9 cellular contexts compared by ENCODE assay signal in the genomic region with DNA sequence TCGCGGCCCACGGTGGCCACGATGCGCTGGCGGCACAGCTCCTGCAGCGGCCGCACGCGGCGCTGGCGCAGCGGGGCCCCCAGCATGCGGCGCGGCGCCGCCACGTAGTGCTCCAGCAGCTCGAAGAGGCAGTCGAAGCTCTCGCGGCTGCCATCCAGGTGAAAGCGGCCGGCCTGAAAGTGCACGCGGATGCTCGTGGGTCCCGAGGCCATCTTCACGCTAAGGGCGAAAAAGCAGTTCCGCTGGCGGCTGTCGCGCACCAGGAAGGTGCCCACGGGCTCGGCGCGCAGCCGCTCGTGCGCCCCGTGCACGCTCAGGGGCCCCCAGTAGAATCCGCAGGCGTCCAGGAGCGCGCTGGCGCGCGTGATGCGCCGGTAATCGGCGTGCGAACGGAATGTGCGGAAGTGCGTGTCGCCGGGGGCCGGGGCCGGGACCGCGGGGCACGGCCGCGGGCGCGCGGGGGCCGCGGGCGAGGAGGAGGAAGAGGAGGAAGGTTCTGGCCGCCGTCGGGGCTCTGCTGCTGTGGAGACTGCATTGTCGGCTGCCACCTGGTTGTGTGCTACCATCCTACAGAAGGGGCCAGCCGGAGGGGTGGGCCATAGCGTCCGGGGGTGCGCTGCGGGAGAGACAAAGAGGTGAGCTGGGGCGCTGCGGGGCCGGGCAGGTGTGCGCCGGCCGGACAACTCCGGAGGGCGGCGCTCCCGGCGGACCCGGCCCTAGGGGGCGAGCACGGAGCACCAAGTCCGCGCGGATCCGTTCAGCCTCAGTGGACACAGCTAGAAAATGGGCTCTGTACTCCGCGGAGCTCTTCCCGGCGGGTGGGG. TPM values are rescaled to one million over a fixed set of nuclear protein-coding genes. Genes with fewer than 3 reads are reported as not detected.
DNase-seq lines count a peak whose midpoint lies in the region; ATAC-seq, FAIRE-seq and TF ChIP-seq lines count a peak whose summit lies in the region.
"Had no signal": no experiment of that assay in that cellular context is flagged by ENCODE, and none has a peak within 500 bp of the region (broad histone marks: within the 10 kb centered on the region; RNA-seq: fewer than 3 reads in every experiment).

No MANE protein-coding gene starts in this region.

- H3K9ac ChIP-seq in GM12878 (ENCODE audit: control insufficient read depth, insufficient read depth, low read length) = peak overlapping the region; percentile 89

- H3K36me3 Mint-ChIP-seq in T-cell = peaks cover 19% of the 10 kb centered on the region

- H3K9me3 ChIP-seq in GM12878 (replicated peaks; ENCODE audit: control insufficient read depth, insufficient read depth, low read length) = no peaks in the 10 kb centered on the region

- DNase-seq in NCI-H2029 (lab: John Stamatoyannopoulos, UW) = peak; percentile 28
- DNase-seq in NCI-H2029 treated with DMSO at 0.1 percent for 48 hours (lab: John Stamatoyannopoulos, UW) = no peak
- DNase-seq in T-cell = peak; percentile 56 to 84 (median 77)
- DNase-seq in GM12878 (ENCODE audit: low read depth, low spot score) = no peak
- DNase-seq in iris pigment epithelial cell (ENCODE audit: low read depth) = peak; percentile 71
- DNase-seq in stimulated activated CD4-positive, alpha-beta T cell treated with anti-CD3 and anti-CD28 coated beads, Interleukin-2, amount 100 ng/mL, for 24 hours = peak; percentile 61 to 64
- DNase-seq in mesenteric fat pad (ENCODE audit: low spot score) = no peak

- H3K4me3 Mint-ChIP-seq in T-cell = peak overlapping the region; percentile 81 to 92 (median 83)

- RAD21 ChIA-PET in GM12878 (lab: Charles Lee; ENCODE audit: unreplicated experiment) = interaction anchor here (0.6 to 11.8 kb wide), 65 partner anchors 9 to 313 kb away, joined by 3 to 243 read pairs (median 5); partner anchors contain the start of gene DEXI

- no peaks in the 10 kb centered on the region for H3K27me3 ChIP-seq in GM12878 (replicated peaks in 1 of 2; ENCODE audit: control insufficient read depth in 2 of 2, insufficient read depth in 2 of 2, low read length in 1 of 2)

- FAIRE-seq in GM12878 (lab: Jason Lieb, UNC) = no peak
- FAIRE-seq: G401.6 had no signal

- SMC1A ChIA-PET in GM12878 (lab: Charles Lee; ENCODE audit: uncharacterized antibody, unreplicated experiment) = interaction anchor here (0.6 to 8.8 kb wide), 41 partner anchors 19 to 304 kb away, joined by 3 to 108 read pairs (median 5); no protein-coding TSS in a partner anchor

- peak overlapping the region; percentile 80 to 81 for H3K27ac Mint-ChIP-seq in T-cell

- peaks cover 61 to 70% (median 64%) of the 10 kb centered on the region in 3 donors for H3K4me1 Mint-ChIP-seq in T-cell

- TF ChIP-seq EP300 in GM12878 (IDR thresholded peaks at IDR 0.05; ENCODE audit: borderline replicate concordance in 1 of 2, control insufficient read depth in 1 of 2, low read depth in 2 of 2, low read length in 2 of 2) = no peak

- CTCF ChIA-PET in T-cell (lab: Charles Lee) (interaction anchor here (0.6 to 3.1 kb wide), 15 partner anchors 8 to 313 kb away, joined by 3 to 30 read pairs (median 4); partner anchors contain the start of gene DEXI (in 1 of the 2)), GM12878 (lab: Yijun Ruan, JAX) (interaction anchor here (0.7 to 11.0 kb wide), 40 partner anchors 19 to 305 kb away, joined by 3 to 170 read pairs (median 5); no protein-coding TSS in a partner anchor)

- POLR2A ChIA-PET in T-cell (lab: Charles Lee) (interaction anchor here (0.6 to 1.9 kb wide), 15 partner anchors 22 to 542 kb away, joined by 3 to 19 read pairs (median 4); no protein-coding TSS in a partner anchor), GM12878 (lab: Charles Lee) (interaction anchor here (0.6 to 6.6 kb wide), 31 partner anchors 19 to 567 kb away, joined by 3 to 80 read pairs (median 7); no protein-coding TSS in a partner anchor)

- H3K4me3 ChIP-seq in GM12878 = peak overlapping the region; percentile 91

- TF ChIP-seq RAD21 in GM12878 (IDR thresholded peaks at IDR 0.05; ENCODE audit: insufficient read depth, low read depth, low read length) = no peak; the same call in 1 of the 2 replicates

- ATAC-seq in HG03064 (IDR thresholded peaks at IDR 0.05; ENCODE audit: low read depth, unreplicated experiment) (peak; percentile 0), T-cell (replicated peaks in 1 of 4) (peak; percentile 32 to 39 (median 38)), GM12878 (peak; percentile 4)

- peak; percentile 71 for TF ChIP-seq POLR2A in GM12878 (IDR thresholded peaks at IDR 0.05; ENCODE audit: low read depth, low read length)

- peaks cover 0 to 3% of the 10 kb centered on the region in 2 experiments; a peak in 1 of 4 replicates for H3K36me3 ChIP-seq in GM12878 (ENCODE audit: control insufficient read depth in 2 of 2, insufficient read depth in 2 of 2, low read length in 1 of 2)

- peak overlapping the region; percentile 71 for H3K27ac ChIP-seq in GM12878 (ENCODE audit: control insufficient read depth, insufficient read depth)

- H3K79me2 ChIP-seq in GM12878 (ENCODE audit: control insufficient read depth, insufficient read depth, low read length) = peaks cover 37% of the 10 kb centered on the region

- peak in 2 of 3 experiments; percentile 23 to 42; a peak in 2 of 6 replicates for TF ChIP-seq CTCF in GM12878 (IDR thresholded peaks at IDR 0.05 in 2 of 3, conservative IDR thresholded peaks at IDR 0.05 in 1 of 3; ENCODE audit: control insufficient read depth in 2 of 3, extremely low read depth in 1 of 3, insufficient read depth in 1 of 3, low read depth in 3 of 3, low read length in 3 of 3)

- no peaks in the 10 kb centered on the region for H4K20me1 ChIP-seq in GM12878 (ENCODE audit: control insufficient read depth, insufficient read depth)

- H3K9me3 Mint-ChIP-seq in T-cell = no peaks in the 10 kb centered on the region

- in situ Hi-C loops in GM12878 (cut with MboI) = loop anchor here (5.0 kb wide), 1 partner anchor 288 kb away; no protein-coding TSS in a partner anchor

- peak overlapping the region; percentile 92 for H3K4me2 ChIP-seq in GM12878 (ENCODE audit: control insufficient read depth, insufficient read depth)

- peak overlapping the region; percentile 25; the same call in 1 of the 2 replicates for H2AFZ ChIP-seq in GM12878 (ENCODE audit: control insufficient read depth, low read depth, low read length)

- H3K4me1 ChIP-seq in GM12878 (ENCODE audit: control insufficient read depth, insufficient read depth, low read length) = peaks cover 43% of the 10 kb centered on the region

- no peaks in the 10 kb centered on the region for H3K27me3 Mint-ChIP-seq in T-cell

- no TSS peak for BruUV-seq in GM12878 (replicated peaks; lab: Mats Ljungman, UMichigan)

- WGBS in GM12878 (ENCODE audit: insufficient coverage, insufficient replicate concordance, low lambda C conversion rate, missing lambda C conversion rate) = under 1% methylated on average over 86 of the region's 105 CpGs

- intact Hi-C loops in GM12878 (cut with micrococcal nuclease; ENCODE audit: unreplicated experiment) = loop anchor here (1.0 to 5.0 kb wide), 6 partner anchors 30 to 273 kb away; no protein-coding TSS in a partner anchor

RNA-seq across cellular contexts. Expression of gene SOCS1, which starts 0.9 kb away (rescaled TPM):
- total RNA-seq in T-cell = 10 to 100 TPM; 49.2 to 67.2 (median 54.5) TPM
- 86.2 and 98.0 TPM in 2 replicates for total RNA-seq in GM12878 (2013; cell fraction: nucleolus; rRNA removed)
- 9.8 and 10.1 TPM in 2 replicates for total RNA-seq in GM12878 (2014; rRNA removed)
- total RNA-seq in GM12878 (2014; rRNA removed; fragmentation: Illumina TruSeq; extraction: Trizol) = 2.7 and 3.8 TPM in 2 replicates
- total RNA-seq in GM12878 (2021) = 35.4 and 37.2 TPM in 2 replicates
- 2.3 TPM for polyA plus RNA-seq in GM12878 (2011; ENCODE audit: low read depth)
- 4.8 and 12.3 TPM in 2 replicates for polyA plus RNA-seq in GM12878 (2011; rRNA removed)
- 25.7 and 34.2 TPM in 2 replicates for polyA plus RNA-seq in GM12878 (2011; cell fraction: cytosol; rRNA removed)
- 63.5 and 75.0 TPM in 2 replicates for polyA plus RNA-seq in GM12878 (2011; cell fraction: nucleus; rRNA removed)
- polyA plus RNA-seq in GM12878 (2012) = 8.7 and 19.7 TPM in 2 replicates
- polyA plus RNA-seq in GM12878 (2014; fragmentation: Illumina TruSeq; extraction: Trizol) = 0.41 and 2.4 TPM in 2 replicates
- 1 to 10 TPM in 1 of 2 experiments, under 1 TPM in 1; 0.42 to 1.2 TPM for polyA plus RNA-seq in GM12878 (2014; fragmentation: Nextera tagmentation; extraction: Ambion mirVana)
- 39.8 and 43.4 TPM in 2 replicates for polyA plus RNA-seq in GM12878 (2014; rRNA removed)
- 10 to 100 TPM; 16.4 to 25.8 TPM for polyA plus RNA-seq in GM12878 (2016; fragmentation: Nextera tagmentation; extraction: Ambion mirVana)
- polyA minus RNA-seq in GM12878 (2011; rRNA and poly(A)+ RNA removed) = 9.8 and 26.4 TPM in 2 replicates
- 27.6 and 37.3 TPM in 2 replicates for polyA minus RNA-seq in GM12878 (2011; cell fraction: cytosol; rRNA and poly(A)+ RNA removed)
- polyA minus RNA-seq in GM12878 (2011; cell fraction: nucleus; rRNA and poly(A)+ RNA removed) = 109 and 187 TPM in 2 replicates
- 35.0 TPM for total RNA-seq in mesenteric fat pad

RNA-seq across cellular contexts. Expression of gene TNP2, which starts 14.0 kb away (rescaled TPM):
- total RNA-seq in T-cell = not detected
- not detected in 2 replicates for total RNA-seq in GM12878 (2013; cell fraction: nucleolus; rRNA removed)
- not detected in 2 replicates for total RNA-seq in GM12878 (2014; rRNA removed)
- not detected in 2 replicates for total RNA-seq in GM12878 (2014; rRNA removed; fragmentation: Illumina TruSeq; extraction: Trizol)
- total RNA-seq in GM12878 (2021) = not detected in 2 replicates
- polyA plus RNA-seq in GM12878 (2011; ENCODE audit: low read depth) = not detected
- polyA plus RNA-seq in GM12878 (2011; rRNA removed) = not detected in 2 replicates
- polyA plus RNA-seq in GM12878 (2011; cell fraction: cytosol; rRNA removed) = not detected in 2 replicates
- polyA plus RNA-seq in GM12878 (2011; cell fraction: nucleus; rRNA removed) = not detected in 2 replicates
- not detected in 2 replicates for polyA plus RNA-seq in GM12878 (2012)
- polyA plus RNA-seq in GM12878 (2014; fragmentation: Illumina TruSeq; extraction: Trizol) = not detected in 2 replicates
- polyA plus RNA-seq in GM12878 (2014; fragmentation: Nextera tagmentation; extraction: Ambion mirVana) = not detected
- not detected in 2 replicates for polyA plus RNA-seq in GM12878 (2014; rRNA removed)
- not detected for polyA plus RNA-seq in GM12878 (2016; fragmentation: Nextera tagmentation; extraction: Ambion mirVana)
- not detected in 2 replicates for polyA minus RNA-seq in GM12878 (2011; rRNA and poly(A)+ RNA removed)
- polyA minus RNA-seq in GM12878 (2011; cell fraction: cytosol; rRNA and poly(A)+ RNA removed) = not detected in 2 replicates
- not detected in 2 replicates for polyA minus RNA-seq in GM12878 (2011; cell fraction: nucleus; rRNA and poly(A)+ RNA removed)
- total RNA-seq in mesenteric fat pad = not detected

RNA-seq across cellular contexts. Expression of gene PRM3, which starts 18.3 kb away (rescaled TPM):
- total RNA-seq in T-cell (not detected), GM12878 (2014; rRNA removed) (not detected in 2 replicates), GM12878 (2014; rRNA removed; fragmentation: Illumina TruSeq; extraction: Trizol) (not detected in 2 replicates), GM12878 (2021) (not detected in 2 replicates), mesenteric fat pad (not detected)
- not detected in 2 replicates for total RNA-seq in GM12878 (2013; cell fraction: nucleolus; rRNA removed)
- polyA plus RNA-seq in GM12878 (2011; ENCODE audit: low read depth) = not detected
- polyA plus RNA-seq in GM12878 (2011; rRNA removed) (not detected in 2 replicates), GM12878 (2014; fragmentation: Illumina TruSeq; extraction: Trizol) (not detected in 2 replicates), GM12878 (2014; fragmentation: Nextera tagmentation; extraction: Ambion mirVana) (not detected), GM12878 (2014; rRNA removed) (not detected in 2 replicates), GM12878 (2016; fragmentation: Nextera tagmentation; extraction: Ambion mirVana) (not detected)
- polyA plus RNA-seq in GM12878 (2011; cell fraction: cytosol; rRNA removed) = not detected in 2 replicates
- not detected in 2 replicates for polyA plus RNA-seq in GM12878 (2011; cell fraction: nucleus; rRNA removed)
- not detected in 2 replicates for polyA plus RNA-seq in GM12878 (2012)
- polyA minus RNA-seq in GM12878 (2011; rRNA and poly(A)+ RNA removed) = not detected in 2 replicates
- polyA minus RNA-seq in GM12878 (2011; cell fraction: cytosol; rRNA and poly(A)+ RNA removed) = not detected in 2 replicates
- not detected in 2 replicates for polyA minus RNA-seq in GM12878 (2011; cell fraction: nucleus; rRNA and poly(A)+ RNA removed)

RNA-seq across cellular contexts. Expression of gene PRM2, which starts 21.2 kb away (rescaled TPM):
- not detected for total RNA-seq in T-cell
- not detected in 2 replicates for total RNA-seq in GM12878 (2013; cell fraction: nucleolus; rRNA removed)
- not detected in 2 replicates for total RNA-seq in GM12878 (2014; rRNA removed)
- total RNA-seq in GM12878 (2014; rRNA removed; fragmentation: Illumina TruSeq; extraction: Trizol) = not detected in 2 replicates
- not detected in 2 replicates for total RNA-seq in GM12878 (2021)
- polyA plus RNA-seq in GM12878 (2011; ENCODE audit: low read depth) = not detected
- not detected in 2 replicates for polyA plus RNA-seq in GM12878 (2011; rRNA removed)
- polyA plus RNA-seq in GM12878 (2011; cell fraction: cytosol; rRNA removed) = not detected in 2 replicates
- not detected in 2 replicates for polyA plus RNA-seq in GM12878 (2011; cell fraction: nucleus; rRNA removed)
- not detected in 2 replicates for polyA plus RNA-seq in GM12878 (2012)
- polyA plus RNA-seq in GM12878 (2014; fragmentation: Illumina TruSeq; extraction: Trizol) = not detected in 2 replicates
- polyA plus RNA-seq in GM12878 (2014; fragmentation: Nextera tagmentation; extraction: Ambion mirVana) = not detected
- polyA plus RNA-seq in GM12878 (2014; rRNA removed) = 0.27 TPM in 1 of 2 replicates, not detected in the other
- polyA plus RNA-seq in GM12878 (2016; fragmentation: Nextera tagmentation; extraction: Ambion mirVana) = not detected
- polyA minus RNA-seq in GM12878 (2011; rRNA and poly(A)+ RNA removed) = not detected in 2 replicates
- polyA minus RNA-seq in GM12878 (2011; cell fraction: cytosol; rRNA and poly(A)+ RNA removed) = not detected in 2 replicates
- not detected in 2 replicates for polyA minus RNA-seq in GM12878 (2011; cell fraction: nucleus; rRNA and poly(A)+ RNA removed)
- total RNA-seq in mesenteric fat pad = not detected

RNA-seq across cellular contexts. Expression of gene PRM1, which starts 26.0 kb away (rescaled TPM):
- total RNA-seq in T-cell (not detected), GM12878 (2014; rRNA removed) (not detected in 2 replicates), GM12878 (2014; rRNA removed; fragmentation: Illumina TruSeq; extraction: Trizol) (not detected in 2 replicates), GM12878 (2021) (0.56 TPM in 1 of 2 replicates, not detected in the other), mesenteric fat pad (not detected)
- total RNA-seq in GM12878 (2013; cell fraction: nucleolus; rRNA removed) = not detected in 2 replicates
- not detected for polyA plus RNA-seq in GM12878 (2011; ENCODE audit: low read depth)
- polyA plus RNA-seq in GM12878 (2011; rRNA removed) (not detected in 2 replicates), GM12878 (2014; fragmentation: Illumina TruSeq; extraction: Trizol) (not detected in 2 replicates), GM12878 (2014; fragmentation: Nextera tagmentation; extraction: Ambion mirVana) (under 1 TPM in 1 of 2 experiments, not detected in 1; 0.20 TPM), GM12878 (2014; rRNA removed) (not detected in 2 replicates), GM12878 (2016; fragmentation: Nextera tagmentation; extraction: Ambion mirVana) (not detected)
- polyA plus RNA-seq in GM12878 (2011; cell fraction: cytosol; rRNA removed) = not detected in 2 replicates
- polyA plus RNA-seq in GM12878 (2011; cell fraction: nucleus; rRNA removed) = not detected in 2 replicates
- not detected in 2 replicates for polyA plus RNA-seq in GM12878 (2012)
- polyA minus RNA-seq in GM12878 (2011; rRNA and poly(A)+ RNA removed) = not detected in 2 replicates
- not detected in 2 replicates for polyA minus RNA-seq in GM12878 (2011; cell fraction: cytosol; rRNA and poly(A)+ RNA removed)
- polyA minus RNA-seq in GM12878 (2011; cell fraction: nucleus; rRNA and poly(A)+ RNA removed) = not detected in 2 replicates

Comparison
In these comparisons a context has a peak if more than half of its experiments do, and no peak if none do; other contexts are left out.
1. DNase-seq: peak in NCI-H2029 (single experiment), T-cell (34 of 34), iris pigment epithelial cell (single experiment) and stimulated activated CD4-positive, alpha-beta T cell treated with anti-CD3 and anti-CD28 coated beads, Interleukin-2, amount 100 ng/mL, for 24 hours (2 of 2); none in NCI-H2029 treated with DMSO at 0.1 percent for 48 hours (single experiment), GM12878 (single experiment) and mesenteric fat pad (single experiment).
2. Peak in every context shown above with its lines, with median percentiles within 50 percentile points of each other: ATAC-seq.